8 cellular contexts compared by ENCODE assay signal in the genomic region with DNA sequence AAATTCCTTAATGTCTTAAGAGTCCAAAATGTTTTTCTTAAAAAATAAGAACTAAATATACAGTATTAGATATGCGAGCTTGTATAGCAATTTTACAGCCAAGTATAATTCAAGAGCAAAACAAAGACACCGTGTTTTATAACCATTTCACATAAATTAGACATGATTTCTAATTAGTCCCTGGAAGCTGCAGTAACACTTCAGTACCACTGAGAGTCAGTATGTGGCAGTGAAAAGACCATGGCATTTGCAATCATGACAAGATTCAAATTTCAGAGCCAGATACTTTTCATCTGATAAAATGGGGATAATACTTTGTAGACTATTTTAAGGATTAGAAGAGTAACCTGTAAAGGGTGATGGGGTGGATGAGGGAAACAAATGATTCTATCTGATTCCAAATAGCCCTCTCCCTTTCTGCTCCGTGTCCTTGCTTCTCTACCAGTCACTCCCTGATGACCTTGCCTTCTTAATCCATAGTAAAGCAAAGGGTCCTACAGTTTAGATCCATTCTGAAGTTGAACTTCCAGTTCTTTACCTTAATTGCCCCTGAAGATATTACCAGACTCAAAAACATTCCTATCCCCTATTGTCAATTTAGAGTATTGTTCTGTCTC.
A peak's percentile ranks its signal among the peaks of the same experiment; 100 is the strongest.
DNase-seq lines count a peak whose midpoint lies in the region; ATAC-seq lines count a peak whose summit lies in the region.

No MANE protein-coding gene starts in this region.

- H3K4me1 ChIP-seq in GM23248 (ENCODE audit: insufficient read depth) = no peaks in the 10 kb centered on the region
- H3K4me1 ChIP-seq in adipocyte (ENCODE audit: control insufficient read depth, insufficient read depth, low read length) = peaks cover 5% of the 10 kb centered on the region

- H3K9me3 ChIP-seq in GM23248 (ENCODE audit: low read depth) (no peaks in the 10 kb centered on the region), adipocyte (ENCODE audit: control insufficient read depth, low read length) (no peaks in the 10 kb centered on the region)

- H3K27ac ChIP-seq in GM23248 = no peak overlapping the region

- no peak overlapping the region for H3K27ac Mint-ChIP-seq in stimulated activated effector memory CD8-positive, alpha-beta T cell treated with anti-CD3 and anti-CD28 coated beads, Interleukin-12 subunit alpha, Interleukin-12 subunit beta, amount 100 ng/mL, for 72 hours
- no peak overlapping the region for H3K27ac Mint-ChIP-seq in activated T-helper 1 cell treated with anti-CD3 and anti-CD28 coated beads, Interleukin-12 subunit alpha, Interleukin-12 subunit beta, Interleukin-2, Interleukin-4 antibody, amounts not matched to agents 30 ng/mL and 10 ng/mL and 1 ng/mL, durations not matched to agents 14 hours and 24 hours and 36 hours

- H3K27me3 Mint-ChIP-seq in activated T-helper 1 cell treated with anti-CD3 and anti-CD28 coated beads, Interleukin-12 subunit alpha, Interleukin-12 subunit beta, Interleukin-2, Interleukin-4 antibody, amounts not matched to agents 30 ng/mL and 10 ng/mL and 1 ng/mL, durations not matched to agents 14 hours and 24 hours and 36 hours (ENCODE audit: insufficient read depth) = no peaks in the 10 kb centered on the region

- no peak overlapping the region for H3K4me3 ChIP-seq in GM23248
- no peak overlapping the region for H3K4me3 ChIP-seq in adipocyte (ENCODE audit: low read length)

- no peaks in the 10 kb centered on the region for H3K36me3 Mint-ChIP-seq in stimulated activated effector memory CD8-positive, alpha-beta T cell treated with anti-CD3 and anti-CD28 coated beads, Interleukin-12 subunit alpha, Interleukin-12 subunit beta, amount 100 ng/mL, for 72 hours
- H3K36me3 Mint-ChIP-seq in activated T-helper 1 cell treated with anti-CD3 and anti-CD28 coated beads, Interleukin-12 subunit alpha, Interleukin-12 subunit beta, Interleukin-2, Interleukin-4 antibody, amounts not matched to agents 30 ng/mL and 10 ng/mL and 1 ng/mL, durations not matched to agents 14 hours and 24 hours and 36 hours (ENCODE audit: low read depth) = no peaks in the 10 kb centered on the region

- intact Hi-C loops in left ventricle myocardium superior (cut with micrococcal nuclease) = loop anchor here (5.0 to 10.0 kb wide), 2 partner anchors 230 to 342 kb away; partner anchors contain the start of gene SLC2A13
- intact Hi-C loops in activated T-helper 1 cell treated with anti-CD3 and anti-CD28 coated beads, Interleukin-12 subunit alpha, Interleukin-12 subunit beta, Interleukin-2, Interleukin-4 antibody, amounts not matched to agents 30 ng/mL and 10 ng/mL and 1 ng/mL, durations not matched to agents 14 hours and 24 hours and 36 hours (cut with micrococcal nuclease) = loop anchor here (1.0 to 5.0 kb wide), 3 partner anchors 225 to 448 kb away; no protein-coding TSS in a partner anchor

- H3K4me1 Mint-ChIP-seq in stimulated activated effector memory CD8-positive, alpha-beta T cell treated with anti-CD3 and anti-CD28 coated beads, Interleukin-12 subunit alpha, Interleukin-12 subunit beta, amount 100 ng/mL, for 72 hours = no peaks in the 10 kb centered on the region
- H3K4me1 Mint-ChIP-seq in activated T-helper 1 cell treated with anti-CD3 and anti-CD28 coated beads, Interleukin-12 subunit alpha, Interleukin-12 subunit beta, Interleukin-2, Interleukin-4 antibody, amounts not matched to agents 30 ng/mL and 10 ng/mL and 1 ng/mL, durations not matched to agents 14 hours and 24 hours and 36 hours (ENCODE audit: low read depth) = no peaks in the 10 kb centered on the region

- ATAC-seq in left ventricle myocardium superior = peak; percentile 53
- ATAC-seq in stimulated activated effector memory CD8-positive, alpha-beta T cell treated with anti-CD3 and anti-CD28 coated beads, Interleukin-12 subunit alpha, Interleukin-12 subunit beta, amount 100 ng/mL, for 72 hours = peak; percentile 45

- H2AFZ ChIP-seq in GM23248 = no peak overlapping the region

- no peaks in the 10 kb centered on the region for H3K36me3 ChIP-seq in GM23248 (ENCODE audit: low read depth)
- H3K36me3 ChIP-seq in adipocyte (ENCODE audit: control insufficient read depth, insufficient read depth, low read length, severe bottlenecking) = no peaks in the 10 kb centered on the region

- 0 out of 2 replicates have a peak, but pooled peaks cover 3% of the 10 kb centered on the region for H3F3A ChIP-seq in GM23248 (ENCODE audit: insufficient read depth)

- H3K4me3 Mint-ChIP-seq in stimulated activated effector memory CD8-positive, alpha-beta T cell treated with anti-CD3 and anti-CD28 coated beads, Interleukin-12 subunit alpha, Interleukin-12 subunit beta, amount 100 ng/mL, for 72 hours = no peak overlapping the region
- no peak overlapping the region for H3K4me3 Mint-ChIP-seq in activated T-helper 1 cell treated with anti-CD3 and anti-CD28 coated beads, Interleukin-12 subunit alpha, Interleukin-12 subunit beta, Interleukin-2, Interleukin-4 antibody, amounts not matched to agents 30 ng/mL and 10 ng/mL and 1 ng/mL, durations not matched to agents 14 hours and 24 hours and 36 hours

- no peaks in the 10 kb centered on the region for H4K20me1 ChIP-seq in GM23248 (ENCODE audit: insufficient read depth)

- H3K4me2 ChIP-seq in GM23248 (ENCODE audit: unreplicated experiment) = no peak overlapping the region

- DNase-seq in NCI-H2227 (lab: John Stamatoyannopoulos, UW; ENCODE audit: unreplicated experiment) (peak; percentile 9), NCI-H2227 treated with DMSO at 0.1 percent for 48 hours (lab: John Stamatoyannopoulos, UW) (no peak), GM23248 (peak; percentile 78), NAMALWA (ENCODE audit: low spot score) (peak; percentile 49), adipocyte (ENCODE audit: low read depth) (peak; percentile 82), left ventricle myocardium superior (no peak)
- no peak for DNase-seq in stimulated activated effector memory CD8-positive, alpha-beta T cell treated with anti-CD3 and anti-CD28 coated beads, Interleukin-12 subunit alpha, Interleukin-12 subunit beta, amount 100 ng/mL, for 72 hours (ENCODE audit: low spot score in 2 of 2)
- no peak for DNase-seq in activated T-helper 1 cell treated with anti-CD3 and anti-CD28 coated beads, Interleukin-12 subunit alpha, Interleukin-12 subunit beta, Interleukin-2, Interleukin-4 antibody, amounts not matched to agents 30 ng/mL and 10 ng/mL and 1 ng/mL, durations not matched to agents 14 hours and 24 hours and 36 hours (ENCODE audit: low spot score)

- no peaks in the 10 kb centered on the region for H3K9me3 Mint-ChIP-seq in stimulated activated effector memory CD8-positive, alpha-beta T cell treated with anti-CD3 and anti-CD28 coated beads, Interleukin-12 subunit alpha, Interleukin-12 subunit beta, amount 100 ng/mL, for 72 hours
- H3K9me3 Mint-ChIP-seq in activated T-helper 1 cell treated with anti-CD3 and anti-CD28 coated beads, Interleukin-12 subunit alpha, Interleukin-12 subunit beta, Interleukin-2, Interleukin-4 antibody, amounts not matched to agents 30 ng/mL and 10 ng/mL and 1 ng/mL, durations not matched to agents 14 hours and 24 hours and 36 hours = no peaks in the 10 kb centered on the region

- H3K9ac ChIP-seq in GM23248 (no peak overlapping the region), adipocyte (ENCODE audit: low read length) (no peak overlapping the region)

- H3K79me2 ChIP-seq in GM23248 (ENCODE audit: insufficient read depth) = no peaks in the 10 kb centered on the region

- in situ Hi-C loops in GM23248 (cut with MboI) = loop anchor here (10.0 kb wide), 2 partner anchors 190 to 350 kb away; no protein-coding TSS in a partner anchor

- WGBS in GM23248 (ENCODE audit: low coverage in 1 of 2, low lambda C conversion rate in 2 of 2, missing lambda C conversion rate in 2 of 2), 2 experiments = 25 to 27% methylated on average over 3 of the region's 3 CpGs

- H3K27me3 ChIP-seq in GM23248 (replicated peaks; ENCODE audit: insufficient read depth) = no peaks in the 10 kb centered on the region
- H3K27me3 ChIP-seq in adipocyte (replicated peaks; ENCODE audit: control insufficient read depth, insufficient read depth, low read length) = no peaks in the 10 kb centered on the region

- H3K9me2 ChIP-seq in GM23248 (ENCODE audit: insufficient read depth) = no peaks in the 10 kb centered on the region

Comparison
In these comparisons a context has a peak if more than half of its experiments do, and no peak if none do; other contexts are left out.
1. DNase-seq: peak in NCI-H2227 (single experiment), GM23248 (single experiment), NAMALWA (single experiment) and adipocyte (single experiment); none in NCI-H2227 treated with DMSO at 0.1 percent for 48 hours (single experiment), left ventricle myocardium superior (single experiment), stimulated activated effector memory CD8-positive, alpha-beta T cell treated with anti-CD3 and anti-CD28 coated beads, Interleukin-12 subunit alpha, Interleukin-12 subunit beta, amount 100 ng/mL, for 72 hours (0 of 2) and activated T-helper 1 cell treated with anti-CD3 and anti-CD28 coated beads, Interleukin-12 subunit alpha, Interleukin-12 subunit beta, Interleukin-2, Interleukin-4 antibody, amounts not matched to agents 30 ng/mL and 10 ng/mL and 1 ng/mL, durations not matched to agents 14 hours and 24 hours and 36 hours (single experiment).